In the genomic region with DNA sequence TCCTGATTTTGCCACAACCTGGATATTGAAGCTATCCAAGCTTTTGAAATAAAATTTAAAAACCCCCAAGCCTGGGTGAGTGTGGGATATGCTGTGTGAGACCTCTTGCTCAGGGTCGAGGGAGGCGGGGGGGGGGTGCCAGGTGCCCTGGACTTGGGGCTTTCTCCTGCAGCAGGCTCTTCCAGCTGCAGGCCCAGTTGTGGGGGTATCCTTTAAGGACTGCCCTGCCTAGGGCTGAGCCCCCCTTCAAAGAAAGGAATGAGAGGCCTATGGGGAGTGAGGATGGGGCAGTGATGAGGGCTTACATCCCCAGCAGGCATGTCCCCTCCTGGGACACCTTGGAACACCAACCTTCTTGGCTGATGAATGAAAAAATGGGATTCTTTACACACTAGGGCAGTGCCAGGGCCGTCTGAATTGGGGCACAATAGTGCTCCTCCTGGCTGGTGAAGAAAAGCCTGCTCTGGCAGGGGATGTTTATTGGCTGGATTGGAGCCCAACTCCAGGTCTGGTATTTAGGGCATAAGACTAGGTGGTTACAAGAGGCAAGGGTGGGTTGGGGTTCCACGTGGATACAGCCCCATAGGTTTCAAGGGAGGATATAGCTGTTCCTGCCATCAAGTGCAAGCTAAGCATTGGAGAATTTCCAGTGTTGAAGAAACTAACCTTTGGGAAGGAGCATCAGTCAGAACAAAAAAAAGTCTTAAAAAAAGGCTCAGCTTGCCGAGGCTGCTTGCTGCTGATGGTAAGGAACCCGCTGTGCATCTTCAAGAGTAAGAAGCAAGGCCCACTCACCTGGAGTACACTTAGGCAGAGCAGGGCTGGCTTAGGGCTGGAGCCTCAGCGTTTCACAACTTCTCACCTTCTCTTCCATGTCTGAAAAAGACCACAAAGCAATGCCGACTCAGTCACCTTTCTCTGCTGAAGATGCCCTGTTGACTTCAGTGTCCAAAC, we compare ENCODE assay signal across 2 cellular contexts.
A peak's percentile ranks its signal among the peaks of the same experiment; 100 is the strongest.
TF ChIP-seq lines count a peak whose summit lies in the region.

No MANE protein-coding gene starts in this region.

TF ChIP-seq in HepG2, 621 proteins besides CTCF, POLR2A, EP300 and RAD21:
- no peak for TF ChIP-seq HES4 (CRISPR knock-in tag; IDR thresholded peaks at IDR 0.05; ENCODE audit: borderline replicate concordance)
- no peak for TF ChIP-seq ZBTB7B (CRISPR knock-in tag; IDR thresholded peaks at IDR 0.05)
- peak; percentile 30 for TF ChIP-seq POLR2G (IDR thresholded peaks at IDR 0.05; ENCODE audit: low read depth, low read length)
- no peak for TF ChIP-seq PHB2 (IDR thresholded peaks at IDR 0.05; ENCODE audit: partially characterized antibody)
- TF ChIP-seq SMAD9 (CRISPR knock-in tag; IDR thresholded peaks at IDR 0.05) = no peak
- TF ChIP-seq RXRB (CRISPR knock-in tag; IDR thresholded peaks at IDR 0.05; ENCODE audit: borderline replicate concordance) = no peak
- no peak for TF ChIP-seq ZNF44 (CRISPR knock-in tag; IDR thresholded peaks at IDR 0.05)
- peak; percentile 48; the same call in 1 of the 2 replicates for TF ChIP-seq RBFOX2 (IDR thresholded peaks at IDR 0.05; ENCODE audit: low read depth, low read length)
- no peak for TF ChIP-seq AKAP8 (CRISPR knock-in tag; IDR thresholded peaks at IDR 0.05)
- TF ChIP-seq AGO2 (optimal IDR thresholded peaks at IDR 0.05; ENCODE audit: low read depth, low read length) = peak; percentile 43
- TF ChIP-seq RBM22 (optimal IDR thresholded peaks at IDR 0.05; ENCODE audit: low read length) = peak; percentile 30
- TF ChIP-seq, protein P1, sequence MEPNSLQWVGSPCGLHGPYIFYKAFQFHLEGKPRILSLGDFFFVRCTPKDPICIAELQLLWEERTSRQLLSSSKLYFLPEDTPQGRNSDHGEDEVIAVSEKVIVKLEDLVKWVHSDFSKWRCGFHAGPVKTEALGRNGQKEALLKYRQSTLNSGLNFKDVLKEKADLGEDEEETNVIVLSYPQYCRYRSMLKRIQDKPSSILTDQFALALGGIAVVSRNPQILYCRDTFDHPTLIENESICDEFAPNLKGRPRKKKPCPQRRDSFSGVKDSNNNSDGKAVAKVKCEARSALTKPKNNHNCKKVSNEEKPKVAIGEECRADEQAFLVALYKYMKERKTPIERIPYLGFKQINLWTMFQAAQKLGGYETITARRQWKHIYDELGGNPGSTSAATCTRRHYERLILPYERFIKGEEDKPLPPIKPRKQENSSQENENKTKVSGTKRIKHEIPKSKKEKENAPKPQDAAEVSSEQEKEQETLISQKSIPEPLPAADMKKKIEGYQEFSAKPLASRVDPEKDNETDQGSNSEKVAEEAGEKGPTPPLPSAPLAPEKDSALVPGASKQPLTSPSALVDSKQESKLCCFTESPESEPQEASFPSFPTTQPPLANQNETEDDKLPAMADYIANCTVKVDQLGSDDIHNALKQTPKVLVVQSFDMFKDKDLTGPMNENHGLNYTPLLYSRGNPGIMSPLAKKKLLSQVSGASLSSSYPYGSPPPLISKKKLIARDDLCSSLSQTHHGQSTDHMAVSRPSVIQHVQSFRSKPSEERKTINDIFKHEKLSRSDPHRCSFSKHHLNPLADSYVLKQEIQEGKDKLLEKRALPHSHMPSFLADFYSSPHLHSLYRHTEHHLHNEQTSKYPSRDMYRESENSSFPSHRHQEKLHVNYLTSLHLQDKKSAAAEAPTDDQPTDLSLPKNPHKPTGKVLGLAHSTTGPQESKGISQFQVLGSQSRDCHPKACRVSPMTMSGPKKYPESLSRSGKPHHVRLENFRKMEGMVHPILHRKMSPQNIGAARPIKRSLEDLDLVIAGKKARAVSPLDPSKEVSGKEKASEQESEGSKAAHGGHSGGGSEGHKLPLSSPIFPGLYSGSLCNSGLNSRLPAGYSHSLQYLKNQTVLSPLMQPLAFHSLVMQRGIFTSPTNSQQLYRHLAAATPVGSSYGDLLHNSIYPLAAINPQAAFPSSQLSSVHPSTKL (CRISPR knock-in tag; IDR thresholded peaks at IDR 0.05) = no peak
- TF ChIP-seq PHF8 (CRISPR knock-in tag; IDR thresholded peaks at IDR 0.05) = no peak
- TF ChIP-seq, protein P2, sequence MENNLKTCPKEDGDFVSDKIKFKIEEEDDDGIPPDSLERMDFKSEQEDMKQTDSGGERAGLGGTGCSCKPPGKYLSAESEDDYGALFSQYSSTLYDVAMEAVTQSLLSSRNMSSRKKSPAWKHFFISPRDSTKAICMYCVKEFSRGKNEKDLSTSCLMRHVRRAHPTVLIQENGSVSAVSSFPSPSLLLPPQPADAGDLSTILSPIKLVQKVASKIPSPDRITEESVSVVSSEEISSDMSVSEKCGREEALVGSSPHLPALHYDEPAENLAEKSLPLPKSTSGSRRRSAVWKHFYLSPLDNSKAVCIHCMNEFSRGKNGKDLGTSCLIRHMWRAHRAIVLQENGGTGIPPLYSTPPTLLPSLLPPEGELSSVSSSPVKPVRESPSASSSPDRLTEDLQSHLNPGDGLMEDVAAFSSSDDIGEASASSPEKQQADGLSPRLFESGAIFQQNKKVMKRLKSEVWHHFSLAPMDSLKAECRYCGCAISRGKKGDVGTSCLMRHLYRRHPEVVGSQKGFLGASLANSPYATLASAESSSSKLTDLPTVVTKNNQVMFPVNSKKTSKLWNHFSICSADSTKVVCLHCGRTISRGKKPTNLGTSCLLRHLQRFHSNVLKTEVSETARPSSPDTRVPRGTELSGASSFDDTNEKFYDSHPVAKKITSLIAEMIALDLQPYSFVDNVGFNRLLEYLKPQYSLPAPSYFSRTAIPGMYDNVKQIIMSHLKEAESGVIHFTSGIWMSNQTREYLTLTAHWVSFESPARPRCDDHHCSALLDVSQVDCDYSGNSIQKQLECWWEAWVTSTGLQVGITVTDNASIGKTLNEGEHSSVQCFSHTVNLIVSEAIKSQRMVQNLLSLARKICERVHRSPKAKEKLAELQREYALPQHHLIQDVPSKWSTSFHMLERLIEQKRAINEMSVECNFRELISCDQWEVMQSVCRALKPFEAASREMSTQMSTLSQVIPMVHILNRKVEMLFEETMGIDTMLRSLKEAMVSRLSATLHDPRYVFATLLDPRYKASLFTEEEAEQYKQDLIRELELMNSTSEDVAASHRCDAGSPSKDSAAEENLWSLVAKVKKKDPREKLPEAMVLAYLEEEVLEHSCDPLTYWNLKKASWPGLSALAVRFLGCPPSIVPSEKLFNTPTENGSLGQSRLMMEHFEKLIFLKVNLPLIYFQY (CRISPR knock-in tag; IDR thresholded peaks at IDR 0.05; ENCODE audit: borderline replicate concordance) = no peak
- TF ChIP-seq, protein P3, sequence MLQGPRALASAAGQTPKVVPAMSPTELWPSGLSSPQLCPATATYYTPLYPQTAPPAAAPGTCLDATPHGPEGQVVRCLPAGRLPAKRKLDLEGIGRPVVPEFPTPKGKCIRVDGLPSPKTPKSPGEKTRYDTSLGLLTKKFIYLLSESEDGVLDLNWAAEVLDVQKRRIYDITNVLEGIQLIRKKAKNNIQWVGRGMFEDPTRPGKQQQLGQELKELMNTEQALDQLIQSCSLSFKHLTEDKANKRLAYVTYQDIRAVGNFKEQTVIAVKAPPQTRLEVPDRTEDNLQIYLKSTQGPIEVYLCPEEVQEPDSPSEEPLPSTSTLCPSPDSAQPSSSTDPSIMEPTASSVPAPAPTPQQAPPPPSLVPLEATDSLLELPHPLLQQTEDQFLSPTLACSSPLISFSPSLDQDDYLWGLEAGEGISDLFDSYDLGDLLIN (CRISPR knock-in tag; IDR thresholded peaks at IDR 0.05; ENCODE audit: borderline replicate concordance) = no peak
- TF ChIP-seq ZNF234 (CRISPR knock-in tag; conservative IDR thresholded peaks at IDR 0.05) = no peak
- TF ChIP-seq ZNF552 (CRISPR knock-in tag; IDR thresholded peaks at IDR 0.05; ENCODE audit: borderline replicate concordance) = no peak
- TF ChIP-seq KDM4B (CRISPR knock-in tag; IDR thresholded peaks at IDR 0.05) = no peak
- TF ChIP-seq ZSCAN25 (CRISPR knock-in tag; IDR thresholded peaks at IDR 0.05) = no peak
- TF ChIP-seq GATA4 (IDR thresholded peaks at IDR 0.05; ENCODE audit: borderline replicate concordance, low read depth) = no peak
TF ChIP-seq in HepG2: peak in this region for 4.

TF ChIP-seq in PFSK-1, 5 proteins besides CTCF, POLR2A, EP300 and RAD21:
- TF ChIP-seq FOXP2 (optimal IDR thresholded peaks at IDR 0.05; ENCODE audit: borderline replicate concordance, extremely low read depth, extremely low read length, insufficient read depth) (no peak), POLR2AphosphoS5 (IDR thresholded peaks at IDR 0.05; ENCODE audit: low read depth, low read length) (peak; percentile 61), SIN3A (IDR thresholded peaks at IDR 0.05; ENCODE audit: borderline replicate concordance, insufficient read depth, low read length) (0 out of 2 replicates have a peak, but pooled peaks have one; percentile 3)
